19 cellular contexts compared by ENCODE assay signal in the genomic region with DNA sequence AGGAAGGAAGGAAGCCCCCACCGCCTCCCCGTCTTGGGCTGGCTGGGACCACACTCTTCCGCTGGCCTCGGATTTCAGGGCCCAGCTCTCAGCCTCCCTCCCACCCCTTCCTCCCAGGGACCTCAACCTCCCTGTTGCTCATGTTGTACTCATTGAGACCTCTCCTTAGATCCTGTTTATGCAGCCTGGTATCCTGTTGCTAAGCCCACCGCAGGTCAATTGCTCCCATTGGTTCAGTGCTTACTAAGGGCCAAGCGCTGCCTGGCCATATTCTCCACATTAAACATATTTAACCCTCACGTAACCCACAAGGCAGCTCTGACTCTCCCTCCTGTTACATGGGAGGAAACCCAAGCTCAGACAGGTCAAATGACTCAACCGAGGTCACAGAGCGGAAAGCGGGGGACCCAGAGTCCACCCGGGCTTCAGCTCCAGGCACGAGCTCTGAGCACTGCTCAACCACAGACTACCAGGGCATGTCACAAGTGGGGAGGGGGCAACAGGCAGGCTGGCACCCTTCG. TPM values are rescaled to one million over a fixed set of nuclear protein-coding genes. Genes with fewer than 3 reads are reported as not detected.
DNase-seq lines count a peak whose midpoint lies in the region; ATAC-seq and TF ChIP-seq lines count a peak whose summit lies in the region.
"Had no signal": no experiment of that assay in that cellular context is flagged by ENCODE, and none has a peak within 500 bp of the region (broad histone marks: within the 10 kb centered on the region; RNA-seq: fewer than 3 reads in every experiment).

No MANE protein-coding gene starts in this region.

- 77% methylated on average over 13 of the region's 13 CpGs for WGBS in suprapubic skin
- WGBS in heart left ventricle, 4 donors, result 60 to 76% (median 70%) methylated on average over 13 of the region's 13 CpGs

- TF ChIP-seq EP300 in suprapubic skin (IDR thresholded peaks at IDR 0.05), result no peak

- intact Hi-C loops in heart left ventricle (cut with DNase I), result no loop called here

- peaks cover 17% of the 10 kb centered on the region for H3K27me3 ChIP-seq in suprapubic skin
- H3K27me3 ChIP-seq in heart left ventricle, result peaks cover 0 to 17% (median 0%) of the 10 kb centered on the region in 9 donors
- H3K27me3 ChIP-seq: gastrocnemius medialis, ovary had no signal

- ATAC-seq in esophagus mucosa, result peak; percentile 25
- ATAC-seq in GM21423 (IDR thresholded peaks at IDR 0.05; ENCODE audit: unreplicated experiment), result no peak
- no peak for ATAC-seq in heart left ventricle
- ATAC-seq: gastrocnemius medialis had no signal

- TF ChIP-seq CTCF in suprapubic skin (IDR thresholded peaks at IDR 0.05), result no peak
- TF ChIP-seq CTCF in heart left ventricle (IDR thresholded peaks at IDR 0.05), result no peak

- H3K27ac ChIP-seq in suprapubic skin, result no peak overlapping the region
- H3K27ac ChIP-seq in heart left ventricle, result no peak overlapping the region
- H3K27ac ChIP-seq: gastrocnemius medialis, ovary, PC-9 had no signal

- H3K4me1 ChIP-seq in suprapubic skin (no peaks in the 10 kb centered on the region), heart left ventricle (no peaks in the 10 kb centered on the region)
- H3K4me1 ChIP-seq: gastrocnemius medialis had no signal

- TF ChIP-seq POLR2A in suprapubic skin (IDR thresholded peaks at IDR 0.05) (no peak), heart left ventricle (IDR thresholded peaks at IDR 0.05) (no peak)

- H3K36me3 ChIP-seq in suprapubic skin (no peaks in the 10 kb centered on the region), heart left ventricle (no peaks in the 10 kb centered on the region)
- H3K36me3 ChIP-seq: gastrocnemius medialis, ovary had no signal

- H3K9me3 ChIP-seq in suprapubic skin (no peaks in the 10 kb centered on the region), heart left ventricle (no peaks in the 10 kb centered on the region)
- H3K9me3 ChIP-seq: gastrocnemius medialis, ovary had no signal

- DNase-seq in HCEC 1CT (peak; percentile 98), RPMI7951 (ENCODE audit: low read depth) (peak; percentile 97), renal cortical epithelial cell (ENCODE audit: low read depth) (peak; percentile 33), NCI-H69 (lab: John Stamatoyannopoulos, UW) (no peak), suprapubic skin (ENCODE audit: low spot score in 2 of 2) (no peak), heart left ventricle (no peak)
- DNase-seq: activated CD8-positive, alpha-beta memory T cell treated with anti-CD3 and anti-CD28 coated beads for 24 hours; activated effector memory CD4-positive, alpha-beta T cell treated with anti-CD3 and anti-CD28 coated beads, Interleukin-2, amount 50 U/mL, for 16 hours; DMS53; effector memory CD4-positive, alpha-beta T cell; gastrocnemius medialis; KG1; mesendoderm; NCI-H510A; ovary; PC-9; SW 1271 had no signal

- H3K4me3 ChIP-seq in suprapubic skin, result no peak overlapping the region
- no peak overlapping the region for H3K4me3 ChIP-seq in heart left ventricle
- H3K4me3 ChIP-seq: gastrocnemius medialis, ovary, PC-9 had no signal

RNA-seq across cellular contexts. Expression of gene H6PD, which starts 23.2 kb away (rescaled TPM):
- total RNA-seq in RPMI7951 (2014; rRNA removed; shearing (Covaris generic)), result 8.4 and 10.2 TPM in 2 replicates
- total RNA-seq in esophagus mucosa, result 20.4 TPM
- total RNA-seq in renal cortical epithelial cell, result 14.8 and 31.5 TPM in 2 replicates
- total RNA-seq in suprapubic skin, result 100 to 1,000 TPM in 2 of 4 donors, 10 to 100 TPM in 2; 83.6 to 130 (median 106) TPM
- total RNA-seq in heart left ventricle, result 10 to 100 TPM; 16.0 to 54.5 (median 27.9) TPM
- 10 to 100 TPM; 11.0 to 15.7 TPM for polyA plus RNA-seq in heart left ventricle

Comparison
In these comparisons a context has a peak if more than half of its experiments do, and no peak if none do; other contexts are left out.
1. DNase-seq: peak in HCEC 1CT (single experiment), RPMI7951 (single experiment) and renal cortical epithelial cell (single experiment); none in NCI-H69 (single experiment), suprapubic skin (0 of 2) and heart left ventricle (0 of 5).